1 cellular context compared by ENCODE assay signal in the genomic region with DNA sequence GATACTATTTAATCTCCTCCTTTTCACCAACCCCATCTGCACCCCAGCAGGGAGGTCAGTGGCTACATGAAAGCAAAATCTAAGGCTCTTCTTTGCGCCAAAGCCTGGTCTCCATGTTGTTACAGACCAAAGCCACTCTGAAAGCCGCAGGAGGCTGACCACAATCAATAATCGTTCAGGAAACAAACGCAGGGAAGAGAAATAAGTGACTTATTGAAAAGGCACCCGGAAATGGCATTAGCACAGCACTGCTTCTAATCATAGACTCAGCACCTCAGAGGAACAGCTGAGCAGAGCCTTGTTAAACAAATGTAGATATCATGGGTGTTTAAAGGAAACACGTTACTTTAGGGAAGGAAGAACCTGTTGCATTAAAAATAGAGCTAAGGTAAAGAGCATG.
TF ChIP-seq lines count a peak whose summit lies in the region.

No MANE protein-coding gene starts in this region.

TF ChIP-seq in HCT116, 20 proteins besides CTCF, POLR2A, EP300 and RAD21 (continued from another document):
- TF ChIP-seq, protein P1, sequence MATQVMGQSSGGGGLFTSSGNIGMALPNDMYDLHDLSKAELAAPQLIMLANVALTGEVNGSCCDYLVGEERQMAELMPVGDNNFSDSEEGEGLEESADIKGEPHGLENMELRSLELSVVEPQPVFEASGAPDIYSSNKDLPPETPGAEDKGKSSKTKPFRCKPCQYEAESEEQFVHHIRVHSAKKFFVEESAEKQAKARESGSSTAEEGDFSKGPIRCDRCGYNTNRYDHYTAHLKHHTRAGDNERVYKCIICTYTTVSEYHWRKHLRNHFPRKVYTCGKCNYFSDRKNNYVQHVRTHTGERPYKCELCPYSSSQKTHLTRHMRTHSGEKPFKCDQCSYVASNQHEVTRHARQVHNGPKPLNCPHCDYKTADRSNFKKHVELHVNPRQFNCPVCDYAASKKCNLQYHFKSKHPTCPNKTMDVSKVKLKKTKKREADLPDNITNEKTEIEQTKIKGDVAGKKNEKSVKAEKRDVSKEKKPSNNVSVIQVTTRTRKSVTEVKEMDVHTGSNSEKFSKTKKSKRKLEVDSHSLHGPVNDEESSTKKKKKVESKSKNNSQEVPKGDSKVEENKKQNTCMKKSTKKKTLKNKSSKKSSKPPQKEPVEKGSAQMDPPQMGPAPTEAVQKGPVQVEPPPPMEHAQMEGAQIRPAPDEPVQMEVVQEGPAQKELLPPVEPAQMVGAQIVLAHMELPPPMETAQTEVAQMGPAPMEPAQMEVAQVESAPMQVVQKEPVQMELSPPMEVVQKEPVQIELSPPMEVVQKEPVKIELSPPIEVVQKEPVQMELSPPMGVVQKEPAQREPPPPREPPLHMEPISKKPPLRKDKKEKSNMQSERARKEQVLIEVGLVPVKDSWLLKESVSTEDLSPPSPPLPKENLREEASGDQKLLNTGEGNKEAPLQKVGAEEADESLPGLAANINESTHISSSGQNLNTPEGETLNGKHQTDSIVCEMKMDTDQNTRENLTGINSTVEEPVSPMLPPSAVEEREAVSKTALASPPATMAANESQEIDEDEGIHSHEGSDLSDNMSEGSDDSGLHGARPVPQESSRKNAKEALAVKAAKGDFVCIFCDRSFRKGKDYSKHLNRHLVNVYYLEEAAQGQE (IDR thresholded peaks at IDR 0.05; ENCODE audit: low read depth) = no peak
- TF ChIP-seq SRF (IDR thresholded peaks at IDR 0.05; ENCODE audit: low read depth) = no peak
- TF ChIP-seq EZH2phosphoT487 (IDR thresholded peaks at IDR 0.05; ENCODE audit: borderline replicate concordance) = no peak
- TF ChIP-seq JUND (IDR thresholded peaks at IDR 0.05) = no peak
- no peak for TF ChIP-seq SP1 (IDR thresholded peaks at IDR 0.05; ENCODE audit: low read depth)
- no peak for TF ChIP-seq POLR2AphosphoS5 (IDR thresholded peaks at IDR 0.05; ENCODE audit: low read depth, low read length)
